In the genomic region with DNA sequence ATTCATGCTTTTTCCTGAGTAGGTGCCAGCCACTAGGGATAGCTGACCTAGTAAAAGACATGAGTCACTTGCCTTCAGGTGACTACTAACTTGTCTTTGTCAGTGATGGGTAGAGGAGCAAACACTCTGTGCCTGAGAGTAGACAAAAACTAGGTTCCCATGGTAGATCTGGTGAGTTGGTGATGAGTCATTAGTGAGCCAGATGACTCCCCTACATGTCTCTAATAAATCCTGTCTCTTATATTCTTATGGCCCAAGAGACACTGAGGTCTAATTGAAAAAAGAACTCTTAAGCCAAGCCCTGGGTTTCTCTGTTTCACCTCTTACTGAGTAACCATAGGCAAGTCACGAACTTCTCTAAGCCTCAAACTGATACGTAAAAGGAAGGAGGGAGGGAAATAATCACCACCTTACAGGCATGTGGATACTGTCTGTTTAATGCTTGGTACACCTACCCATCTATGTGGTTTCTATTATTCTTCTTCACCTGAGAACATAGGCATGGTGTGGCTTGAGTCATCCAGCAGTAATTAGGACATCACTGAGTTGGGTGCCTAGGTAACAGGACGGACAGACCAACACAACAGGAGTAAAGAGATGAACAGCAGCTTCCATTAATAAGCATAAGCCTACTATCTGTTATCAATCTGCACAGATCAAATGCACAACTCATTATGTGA, we compare ENCODE assay signal across 9 cellular contexts. TPM values are rescaled to one million over a fixed set of nuclear protein-coding genes. Genes with fewer than 3 reads are reported as not detected.
DNase-seq lines count a peak whose midpoint lies in the region; ATAC-seq and TF ChIP-seq lines count a peak whose summit lies in the region.
"Had no signal": no experiment of that assay in that cellular context is flagged by ENCODE, and none has a peak within 500 bp of the region (broad histone marks: within the 10 kb centered on the region; RNA-seq: fewer than 3 reads in every experiment).

No MANE protein-coding gene starts in this region.

- H3K36me3 ChIP-seq in brain microvascular endothelial cell (replicated peaks) = peaks cover 37% of the 10 kb centered on the region
- H3K36me3 ChIP-seq in Karpas-422 (ENCODE audit: insufficient read depth, low read length) = peaks cover 52% of the 10 kb centered on the region

- no peaks in the 10 kb centered on the region for H3K9me2 ChIP-seq in Karpas-422 (replicated peaks; ENCODE audit: insufficient read depth, low read length)

- H3K4me1 ChIP-seq in Karpas-422 (ENCODE audit: low read length) = peaks cover 16% of the 10 kb centered on the region

- peak overlapping the region; percentile 100 for H3K27ac ChIP-seq in brain microvascular endothelial cell
- H3K27ac ChIP-seq in Karpas-422 (ENCODE audit: low read length) = no peak overlapping the region

- ATAC-seq in natural killer cell = peak in 2 of 3 donors; percentile 20 to 25
- ATAC-seq in HG03097 (IDR thresholded peaks at IDR 0.05; ENCODE audit: low FRiP score, unreplicated experiment) = no peak
- no peak for ATAC-seq in GM21717 (IDR thresholded peaks at IDR 0.05; ENCODE audit: unreplicated experiment)

- H3K4me3 ChIP-seq in brain microvascular endothelial cell (ENCODE audit: low read depth, low read length) = no peak overlapping the region
- no peak overlapping the region for H3K4me3 ChIP-seq in Karpas-422 (ENCODE audit: low read length)

- H3K4me1 Mint-ChIP-seq in CD14-positive monocyte = peaks cover 11% of the 10 kb centered on the region
- peaks cover 26 to 28% of the 10 kb centered on the region in 2 donors for H3K4me1 Mint-ChIP-seq in natural killer cell

- H3K27me3 Mint-ChIP-seq in CD14-positive monocyte (ENCODE audit: low read depth in 3 of 3) (peaks cover 0 to 2% (median 0%) of the 10 kb centered on the region in 3 donors), natural killer cell (ENCODE audit: low read depth in 2 of 2) (no peaks in the 10 kb centered on the region)

- no peaks in the 10 kb centered on the region for H3K9me3 Mint-ChIP-seq in CD14-positive monocyte
- no peaks in the 10 kb centered on the region for H3K9me3 Mint-ChIP-seq in natural killer cell

- no peak for DNase-seq in CD14-positive monocyte (ENCODE audit: low spot score)
- DNase-seq in HS-5 (ENCODE audit: low read depth) = peak; percentile 98
- peak; percentile 97 for DNase-seq in brain microvascular endothelial cell
- DNase-seq in natural killer cell = no peak
- no peak for DNase-seq in Karpas-422
- no peak for DNase-seq in foreskin melanocyte
- DNase-seq: stimulated activated naive CD4-positive, alpha-beta T cell had no signal

- H3K4me3 Mint-ChIP-seq in CD14-positive monocyte (no peak overlapping the region), natural killer cell (no peak overlapping the region)

- H3K27me3 ChIP-seq in brain microvascular endothelial cell (replicated peaks) = no peaks in the 10 kb centered on the region
- H3K27me3 ChIP-seq in Karpas-422 (ENCODE audit: low read length) = no peaks in the 10 kb centered on the region

- in situ Hi-C loops in brain microvascular endothelial cell (cut with HindIII; ENCODE audit: low pct_ligation_motif_present, low sequenced_read_pairs) = no loop called here

- TF ChIP-seq CTCF in CD14-positive monocyte (IDR thresholded peaks at IDR 0.05) (no peak), brain microvascular endothelial cell (IDR thresholded peaks at IDR 0.05; ENCODE audit: low read depth, low read length, missing control alignments) (no peak), natural killer cell (IDR thresholded peaks at IDR 0.05) (no peak)

- H4K20me1 ChIP-seq in Karpas-422 (ENCODE audit: insufficient read depth, low read depth, low read length) = no peaks in the 10 kb centered on the region

- no peak overlapping the region for H3K4me2 ChIP-seq in Karpas-422 (ENCODE audit: low read depth, low read length, poor library complexity, severe bottlenecking)

- H3K36me3 Mint-ChIP-seq in CD14-positive monocyte = peaks cover 86 to 97% of the 10 kb centered on the region in 2 donors
- H3K36me3 Mint-ChIP-seq in natural killer cell = peaks cover 38% of the 10 kb centered on the region

- H3K27ac Mint-ChIP-seq in CD14-positive monocyte (peak overlapping the region; percentile 9 to 90 (median 81)), natural killer cell (peak overlapping the region; percentile 66 to 74)

- 0 out of 2 replicates have a peak, but pooled peaks cover 3% of the 10 kb centered on the region for H3K79me2 ChIP-seq in Karpas-422 (ENCODE audit: low read length)

- H3K9ac ChIP-seq in Karpas-422 (ENCODE audit: low read length) = no peak overlapping the region

- no peaks in the 10 kb centered on the region for H3K9me3 ChIP-seq in Karpas-422 (ENCODE audit: low read length)

- no peak overlapping the region for H2AFZ ChIP-seq in Karpas-422 (ENCODE audit: low read length)

- intact Hi-C loops in CD14-positive monocyte (cut with micrococcal nuclease) (no loop called here), natural killer cell (cut with micrococcal nuclease) (no loop called here)

RNA-seq across cellular contexts. Expression of gene TTPAL, which starts 20.3 kb away (rescaled TPM):
- 1 to 10 TPM; 3.0 to 4.9 TPM for polyA plus RNA-seq in CD14-positive monocyte
- 10 to 100 TPM; 17.2 to 22.9 (median 22.5) TPM for total RNA-seq in natural killer cell
- 10.2 and 24.4 TPM in 2 replicates for total RNA-seq in Karpas-422 (2014; rRNA removed; shearing (Covaris generic); ENCODE audit: low replicate concordance)

RNA-seq across cellular contexts. Expression of gene SERINC3, which starts 25.9 kb away (rescaled TPM):
- polyA plus RNA-seq in CD14-positive monocyte = 100 to 1,000 TPM; 157 to 194 TPM
- 10 to 100 TPM; 70.1 to 89.6 (median 78.6) TPM for total RNA-seq in natural killer cell
- total RNA-seq in Karpas-422 (2014; rRNA removed; shearing (Covaris generic); ENCODE audit: low replicate concordance) = 63.2 and 84.8 TPM in 2 replicates

Comparison
In these comparisons a context has a peak if more than half of its experiments do, and no peak if none do; other contexts are left out.
1. DNase-seq: peak in HS-5 (single experiment) and brain microvascular endothelial cell (single experiment); none in CD14-positive monocyte (single experiment), natural killer cell (single experiment), Karpas-422 (single experiment) and foreskin melanocyte (single experiment).
2. ATAC-seq: peak in natural killer cell (2 of 3); none in HG03097 (single experiment) and GM21717 (single experiment).